Comparison of ENCODE assay signal across 1 cellular context in the genomic region with DNA sequence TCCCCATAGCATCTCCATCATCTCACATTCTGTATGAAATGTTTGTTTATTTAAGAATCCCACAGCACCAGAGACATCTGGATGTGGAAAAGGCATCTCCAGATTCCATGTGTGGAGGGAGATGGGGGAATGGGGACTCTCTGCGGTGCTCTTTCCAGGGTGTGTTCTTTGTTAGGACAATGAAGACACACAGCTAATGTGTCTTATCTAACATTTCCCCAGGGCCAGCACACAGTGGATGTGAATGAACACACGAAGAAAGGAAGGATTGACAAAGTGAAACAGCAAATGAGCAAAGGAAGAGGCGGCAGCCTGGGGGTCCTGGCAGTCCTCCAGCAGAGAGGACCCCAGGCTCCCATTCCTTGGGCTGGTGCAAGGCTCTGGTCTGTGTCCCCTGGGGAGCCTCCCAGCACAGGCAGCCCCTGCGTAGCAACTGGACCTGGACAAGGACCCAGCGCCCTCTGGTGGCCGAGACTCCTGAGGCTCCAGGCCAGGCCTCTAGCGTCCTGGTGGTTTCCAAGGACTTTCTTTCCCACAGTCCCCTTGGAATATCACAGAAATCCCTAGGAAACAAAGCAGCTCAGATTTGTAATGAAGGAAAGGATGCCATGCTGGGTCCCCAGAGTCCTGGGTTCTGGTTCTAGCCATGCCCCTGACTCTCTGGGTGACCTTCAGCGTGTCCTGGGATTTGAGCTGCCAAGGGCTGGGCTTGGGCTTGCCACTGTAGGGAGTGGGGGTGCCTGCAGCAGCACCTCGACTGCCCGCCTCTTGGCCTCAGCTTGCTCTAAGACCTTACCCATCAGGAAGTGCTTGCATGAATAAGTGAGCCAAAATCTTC.
TF ChIP-seq lines count a peak whose summit lies in the region.

No MANE protein-coding gene starts in this region.

TF ChIP-seq in HepG2, 621 proteins besides CTCF, POLR2A, EP300 and RAD21 (continued from another document):
- TF ChIP-seq SATB2 (CRISPR knock-in tag; IDR thresholded peaks at IDR 0.05) (no peak), PHF20 (CRISPR knock-in tag; IDR thresholded peaks at IDR 0.05) (no peak), RXRA (CRISPR knock-in tag; IDR thresholded peaks at IDR 0.05) (0 out of 2 replicates have a peak, but pooled peaks have one; percentile 8), TFDP2 (CRISPR knock-in tag; IDR thresholded peaks at IDR 0.05) (no peak), ZSCAN25 (CRISPR knock-in tag; IDR thresholded peaks at IDR 0.05) (peak; percentile 43; the same call in 1 of the 2 replicates), SNAPC4 (CRISPR knock-in tag; IDR thresholded peaks at IDR 0.05) (no peak), BCL6 (CRISPR knock-in tag; IDR thresholded peaks at IDR 0.05) (0 out of 2 replicates have a peak, but pooled peaks have one; percentile 31), MIER2 (CRISPR knock-in tag; IDR thresholded peaks at IDR 0.05) (no peak), MED1 (CRISPR knock-in tag; IDR thresholded peaks at IDR 0.05) (peak; percentile 42; the same call in 1 of the 2 replicates), ZNF740 (CRISPR knock-in tag; IDR thresholded peaks at IDR 0.05) (peak; percentile 67; the same call in 1 of the 2 replicates), ZNF687 (CRISPR knock-in tag; IDR thresholded peaks at IDR 0.05) (peak; percentile 57), ZNF619 (CRISPR knock-in tag; IDR thresholded peaks at IDR 0.05) (0 out of 2 replicates have a peak, but pooled peaks have one; percentile 42), MYC (CRISPR knock-in tag; IDR thresholded peaks at IDR 0.05; ENCODE audit: borderline replicate concordance) (no peak), THYN1 (CRISPR knock-in tag; IDR thresholded peaks at IDR 0.05; ENCODE audit: borderline replicate concordance, low read depth) (no peak), ZNF230 (CRISPR knock-in tag; IDR thresholded peaks at IDR 0.05) (no peak), HNRNPLL (IDR thresholded peaks at IDR 0.05; ENCODE audit: low read depth, low read length, poor library complexity, severe bottlenecking) (peak; percentile 38)
- TF ChIP-seq, protein P1, sequence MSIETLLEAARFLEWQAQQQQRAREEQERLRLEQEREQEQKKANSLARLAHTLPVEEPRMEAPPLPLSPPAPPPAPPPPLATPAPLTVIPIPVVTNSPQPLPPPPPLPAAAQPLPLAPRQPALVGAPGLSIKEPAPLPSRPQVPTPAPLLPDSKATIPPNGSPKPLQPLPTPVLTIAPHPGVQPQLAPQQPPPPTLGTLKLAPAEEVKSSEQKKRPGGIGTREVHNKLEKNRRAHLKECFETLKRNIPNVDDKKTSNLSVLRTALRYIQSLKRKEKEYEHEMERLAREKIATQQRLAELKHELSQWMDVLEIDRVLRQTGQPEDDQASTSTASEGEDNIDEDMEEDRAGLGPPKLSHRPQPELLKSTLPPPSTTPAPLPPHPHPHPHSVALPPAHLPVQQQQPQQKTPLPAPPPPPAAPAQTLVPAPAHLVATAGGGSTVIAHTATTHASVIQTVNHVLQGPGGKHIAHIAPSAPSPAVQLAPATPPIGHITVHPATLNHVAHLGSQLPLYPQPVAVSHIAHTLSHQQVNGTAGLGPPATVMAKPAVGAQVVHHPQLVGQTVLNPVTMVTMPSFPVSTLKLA (IDR thresholded peaks at IDR 0.05), result no peak
- TF ChIP-seq, protein P2, sequence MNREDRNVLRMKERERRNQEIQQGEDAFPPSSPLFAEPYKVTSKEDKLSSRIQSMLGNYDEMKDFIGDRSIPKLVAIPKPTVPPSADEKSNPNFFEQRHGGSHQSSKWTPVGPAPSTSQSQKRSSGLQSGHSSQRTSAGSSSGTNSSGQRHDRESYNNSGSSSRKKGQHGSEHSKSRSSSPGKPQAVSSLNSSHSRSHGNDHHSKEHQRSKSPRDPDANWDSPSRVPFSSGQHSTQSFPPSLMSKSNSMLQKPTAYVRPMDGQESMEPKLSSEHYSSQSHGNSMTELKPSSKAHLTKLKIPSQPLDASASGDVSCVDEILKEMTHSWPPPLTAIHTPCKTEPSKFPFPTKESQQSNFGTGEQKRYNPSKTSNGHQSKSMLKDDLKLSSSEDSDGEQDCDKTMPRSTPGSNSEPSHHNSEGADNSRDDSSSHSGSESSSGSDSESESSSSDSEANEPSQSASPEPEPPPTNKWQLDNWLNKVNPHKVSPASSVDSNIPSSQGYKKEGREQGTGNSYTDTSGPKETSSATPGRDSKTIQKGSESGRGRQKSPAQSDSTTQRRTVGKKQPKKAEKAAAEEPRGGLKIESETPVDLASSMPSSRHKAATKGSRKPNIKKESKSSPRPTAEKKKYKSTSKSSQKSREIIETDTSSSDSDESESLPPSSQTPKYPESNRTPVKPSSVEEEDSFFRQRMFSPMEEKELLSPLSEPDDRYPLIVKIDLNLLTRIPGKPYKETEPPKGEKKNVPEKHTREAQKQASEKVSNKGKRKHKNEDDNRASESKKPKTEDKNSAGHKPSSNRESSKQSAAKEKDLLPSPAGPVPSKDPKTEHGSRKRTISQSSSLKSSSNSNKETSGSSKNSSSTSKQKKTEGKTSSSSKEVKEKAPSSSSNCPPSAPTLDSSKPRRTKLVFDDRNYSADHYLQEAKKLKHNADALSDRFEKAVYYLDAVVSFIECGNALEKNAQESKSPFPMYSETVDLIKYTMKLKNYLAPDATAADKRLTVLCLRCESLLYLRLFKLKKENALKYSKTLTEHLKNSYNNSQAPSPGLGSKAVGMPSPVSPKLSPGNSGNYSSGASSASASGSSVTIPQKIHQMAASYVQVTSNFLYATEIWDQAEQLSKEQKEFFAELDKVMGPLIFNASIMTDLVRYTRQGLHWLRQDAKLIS (CRISPR knock-in tag; IDR thresholded peaks at IDR 0.05), result no peak
- TF ChIP-seq, protein P3, sequence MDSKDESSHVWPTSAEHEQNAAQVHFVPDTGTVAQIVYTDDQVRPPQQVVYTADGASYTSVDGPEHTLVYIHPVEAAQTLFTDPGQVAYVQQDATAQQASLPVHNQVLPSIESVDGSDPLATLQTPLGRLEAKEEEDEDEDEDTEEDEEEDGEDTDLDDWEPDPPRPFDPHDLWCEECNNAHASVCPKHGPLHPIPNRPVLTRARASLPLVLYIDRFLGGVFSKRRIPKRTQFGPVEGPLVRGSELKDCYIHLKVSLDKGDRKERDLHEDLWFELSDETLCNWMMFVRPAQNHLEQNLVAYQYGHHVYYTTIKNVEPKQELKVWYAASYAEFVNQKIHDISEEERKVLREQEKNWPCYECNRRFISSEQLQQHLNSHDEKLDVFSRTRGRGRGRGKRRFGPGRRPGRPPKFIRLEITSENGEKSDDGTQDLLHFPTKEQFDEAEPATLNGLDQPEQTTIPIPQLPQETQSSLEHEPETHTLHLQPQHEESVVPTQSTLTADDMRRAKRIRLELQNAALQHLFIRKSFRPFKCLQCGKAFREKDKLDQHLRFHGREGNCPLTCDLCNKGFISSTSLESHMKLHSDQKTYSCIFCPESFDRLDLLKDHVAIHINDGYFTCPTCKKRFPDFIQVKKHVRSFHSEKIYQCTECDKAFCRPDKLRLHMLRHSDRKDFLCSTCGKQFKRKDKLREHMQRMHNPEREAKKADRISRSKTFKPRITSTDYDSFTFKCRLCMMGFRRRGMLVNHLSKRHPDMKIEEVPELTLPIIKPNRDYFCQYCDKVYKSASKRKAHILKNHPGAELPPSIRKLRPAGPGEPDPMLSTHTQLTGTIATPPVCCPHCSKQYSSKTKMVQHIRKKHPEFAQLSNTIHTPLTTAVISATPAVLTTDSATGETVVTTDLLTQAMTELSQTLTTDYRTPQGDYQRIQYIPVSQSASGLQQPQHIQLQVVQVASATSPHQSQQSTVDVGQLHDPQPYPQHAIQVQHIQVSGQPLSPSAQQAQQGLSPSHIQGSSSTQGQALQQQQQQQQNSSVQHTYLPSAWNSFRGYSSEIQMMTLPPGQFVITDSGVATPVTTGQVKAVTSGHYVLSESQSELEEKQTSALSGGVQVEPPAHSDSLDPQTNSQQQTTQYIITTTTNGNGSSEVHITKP (CRISPR knock-in tag; IDR thresholded peaks at IDR 0.05; ENCODE audit: low read depth), result peak; percentile 58; the same call in 1 of the 2 replicates
